ENCODE assay signal across 1 cellular context in genomic region chr21:38945536-38946245, GRCh38.
TF ChIP-seq lines count a peak whose summit lies in the region.

No MANE protein-coding gene starts in this region.

TF ChIP-seq in WTC11, 78 proteins besides CTCF, POLR2A, EP300 and RAD21 (continued from another document):
- TF ChIP-seq STAT6 (CRISPR knock-in tag; conservative IDR thresholded peaks at IDR 0.05; ENCODE audit: low read depth) (no peak), ZNF512 (CRISPR knock-in tag; IDR thresholded peaks at IDR 0.05; ENCODE audit: borderline replicate concordance) (no peak), ZNF532 (CRISPR knock-in tag; IDR thresholded peaks at IDR 0.05; ENCODE audit: borderline replicate concordance) (no peak)
